In genomic region chr3:185473290-185473815, GRCh38 we compare ENCODE assay signal across 1 cellular context.
TF ChIP-seq lines count a peak whose summit lies in the region.

No MANE protein-coding gene starts in this region.

TF ChIP-seq in K562, 482 proteins besides CTCF, POLR2A, EP300 and RAD21 (continued from another document and continues in another):
- TF ChIP-seq ZFP91 (CRISPR knock-in tag; IDR thresholded peaks at IDR 0.05) (no peak), FIP1L1 (IDR thresholded peaks at IDR 0.05; ENCODE audit: low read depth, low read length, poor library complexity, severe bottlenecking) (no peak), HNRNPH1 (optimal IDR thresholded peaks at IDR 0.05; ENCODE audit: low read depth, low read length) (no peak), STAT5A (IDR thresholded peaks at IDR 0.05; ENCODE audit: borderline replicate concordance, low read length) (peak; percentile 98), ZNF75A (CRISPR knock-in tag; IDR thresholded peaks at IDR 0.05) (no peak), SNAPC5 (CRISPR knock-in tag; IDR thresholded peaks at IDR 0.05) (no peak), CSDE1 (IDR thresholded peaks at IDR 0.05) (no peak), MGA (IDR thresholded peaks at IDR 0.05) (no peak; the same call in none of the 2 replicates), ZMIZ1 (IDR thresholded peaks at IDR 0.05; ENCODE audit: low read depth in 2 of 2, low read length in 2 of 2) (no peak), ZFP36 (IDR thresholded peaks at IDR 0.05; ENCODE audit: low read depth, low read length, partially characterized antibody) (no peak), CBFA2T2 (conservative IDR thresholded peaks at IDR 0.05) (no peak), HOMEZ (CRISPR knock-in tag; IDR thresholded peaks at IDR 0.05) (no peak), ASH1L (IDR thresholded peaks at IDR 0.05; ENCODE audit: borderline replicate concordance, low read depth, partially characterized antibody) (no peak), EHMT2 (IDR thresholded peaks at IDR 0.05) (no peak), HIVEP1 (CRISPR knock-in tag; IDR thresholded peaks at IDR 0.05) (no peak), STAT5B (CRISPR knock-in tag; IDR thresholded peaks at IDR 0.05) (no peak), GMEB1 (CRISPR knock-in tag; IDR thresholded peaks at IDR 0.05) (no peak), TEAD1 (CRISPR knock-in tag; IDR thresholded peaks at IDR 0.05) (no peak), NCOA6 (IDR thresholded peaks at IDR 0.05) (no peak), ZNF830 (CRISPR knock-in tag; IDR thresholded peaks at IDR 0.05) (no peak), ZZZ3 (IDR thresholded peaks at IDR 0.05) (no peak), ZNF277 (CRISPR knock-in tag; IDR thresholded peaks at IDR 0.05; ENCODE audit: borderline replicate concordance) (no peak), MED1 (CRISPR knock-in tag; IDR thresholded peaks at IDR 0.05; ENCODE audit: borderline replicate concordance) (no peak), MYBL2 (IDR thresholded peaks at IDR 0.05; ENCODE audit: low read depth) (no peak), MYBL2 (CRISPR knock-in tag; IDR thresholded peaks at IDR 0.05; ENCODE audit: borderline replicate concordance) (no peak), MTF1 (CRISPR knock-in tag; IDR thresholded peaks at IDR 0.05; ENCODE audit: borderline replicate concordance) (no peak), SNIP1 (IDR thresholded peaks at IDR 0.05; ENCODE audit: low read depth) (no peak), PRPF4 (IDR thresholded peaks at IDR 0.05; ENCODE audit: insufficient read depth, low read depth, low read length, poor library complexity, severe bottlenecking) (no peak), ZBED1 (IDR thresholded peaks at IDR 0.05) (no peak), SIRT6 (IDR thresholded peaks at IDR 0.05; ENCODE audit: low read depth, low read length) (no peak), ZNF639 (CRISPR knock-in tag; conservative IDR thresholded peaks at IDR 0.05 in 1 of 2, IDR thresholded peaks at IDR 0.05 in 1 of 2) (peak in 1 of 2 experiments; percentile 48; a peak in 1 of 4 replicates), HMBOX1 (IDR thresholded peaks at IDR 0.05) (no peak), PHF20 (IDR thresholded peaks at IDR 0.05; ENCODE audit: partially characterized antibody) (no peak), PCBP2 (IDR thresholded peaks at IDR 0.05; ENCODE audit: low read depth, low read length, poor library complexity, severe bottlenecking) (no peak), ATF1 (CRISPR knock-in tag; IDR thresholded peaks at IDR 0.05) (no peak), ATF1 (tag; IDR thresholded peaks at IDR 0.05) (peak; percentile 69), KDM5B (IDR thresholded peaks at IDR 0.05; ENCODE audit: insufficient replicate concordance, low read depth, low read length) (no peak)
